1 cellular context compared by ENCODE assay signal in genomic region chr2:23940976-23941605, GRCh38.
TF ChIP-seq lines count a peak whose summit lies in the region.

No MANE protein-coding gene starts in this region.

TF ChIP-seq in K562, 482 proteins besides CTCF, POLR2A, EP300 and RAD21 (continued from another document):
- no peak for TF ChIP-seq CTCFL (IDR thresholded peaks at IDR 0.05; ENCODE audit: borderline replicate concordance, insufficient read depth, low read depth, low read length, poor library complexity, severe bottlenecking)
- peak; percentile 73 for TF ChIP-seq ZNF316 (IDR thresholded peaks at IDR 0.05)
- TF ChIP-seq SMARCE1 (IDR thresholded peaks at IDR 0.05), result peak; percentile 59; the same call in 1 of the 2 replicates
